In genomic region chr2:68779595-68779994, GRCh38 we compare ENCODE assay signal across 21 cellular contexts. TPM values are rescaled to one million over a fixed set of nuclear protein-coding genes. Genes with fewer than 3 reads are reported as not detected.
DNase-seq lines count a peak whose midpoint lies in the region; ATAC-seq and TF ChIP-seq lines count a peak whose summit lies in the region.
"Had no signal": no experiment of that assay in that cellular context is flagged by ENCODE, and none has a peak within 500 bp of the region (broad histone marks: within the 10 kb centered on the region; RNA-seq: fewer than 3 reads in every experiment).

No MANE protein-coding gene starts in this region.

- peak; percentile 21 for ATAC-seq in CD8-positive, alpha-beta T cell
- ATAC-seq in naive B cell (ENCODE audit: low read depth in 2 of 2) (no peak), body of pancreas (no peak)
- ATAC-seq: pancreas, sciatic nerve had no signal

- H3K4me3 Mint-ChIP-seq in CD14-positive monocyte (no peak overlapping the region), naive B cell (peak overlapping the region; percentile 56 to 86 (median 70))
- peak overlapping the region; percentile 64 for H3K4me3 Mint-ChIP-seq in CD8-positive, alpha-beta T cell
- H3K4me3 Mint-ChIP-seq in activated T-helper 1 cell treated with anti-CD3 and anti-CD28 coated beads, Interleukin-12 subunit alpha, Interleukin-12 subunit beta, Interleukin-2, Interleukin-4 antibody, amounts not matched to agents 30 ng/mL and 10 ng/mL and 1 ng/mL, durations not matched to agents 14 hours and 24 hours and 36 hours, result no peak overlapping the region

- CTCF ChIA-PET in CD8-positive, alpha-beta T cell (lab: Charles Lee), result interaction anchor here (0.8 to 2.5 kb wide), 8 partner anchors 8 to 70 kb away, joined by 3 to 25 read pairs (median 6); no protein-coding TSS in a partner anchor

- no peaks in the 10 kb centered on the region for H3K9me3 ChIP-seq in CD8-positive, alpha-beta T cell (ENCODE audit: low read length)
- no peaks in the 10 kb centered on the region for H3K9me3 ChIP-seq in body of pancreas
- H3K9me3 ChIP-seq: colonic mucosa, pancreas, SK-N-SH had no signal

- H3K27me3 ChIP-seq in CD8-positive, alpha-beta T cell (ENCODE audit: insufficient read depth, low read length), result no peaks in the 10 kb centered on the region
- H3K27me3 ChIP-seq in body of pancreas, result no peaks in the 10 kb centered on the region
- H3K27me3 ChIP-seq: colonic mucosa, pancreas had no signal

- H3K27ac Mint-ChIP-seq in CD14-positive monocyte (peak overlapping the region; percentile 15 to 89 (median 78)), naive B cell (peak overlapping the region; percentile 55 to 97 (median 94))
- peak overlapping the region; percentile 83 for H3K27ac Mint-ChIP-seq in CD8-positive, alpha-beta T cell
- peak overlapping the region; percentile 49 for H3K27ac Mint-ChIP-seq in activated T-helper 1 cell treated with anti-CD3 and anti-CD28 coated beads, Interleukin-12 subunit alpha, Interleukin-12 subunit beta, Interleukin-2, Interleukin-4 antibody, amounts not matched to agents 30 ng/mL and 10 ng/mL and 1 ng/mL, durations not matched to agents 14 hours and 24 hours and 36 hours

- H3K36me3 ChIP-seq in CD8-positive, alpha-beta T cell (ENCODE audit: insufficient read depth, low read length), result peaks cover 23% of the 10 kb centered on the region
- H3K36me3 ChIP-seq in body of pancreas (replicated peaks in 1 of 2; ENCODE audit: insufficient read depth in 1 of 2, low read depth in 2 of 2), result no peaks in the 10 kb centered on the region
- H3K36me3 ChIP-seq: colonic mucosa, pancreas had no signal

- H3K4me3 ChIP-seq in CD8-positive, alpha-beta T cell (ENCODE audit: low read depth, low read length), result no peak overlapping the region
- H3K4me3 ChIP-seq in body of pancreas, result no peak overlapping the region
- H3K4me3 ChIP-seq: colonic mucosa, GM23248, pancreas had no signal

- DNase-seq in CD14-positive monocyte (ENCODE audit: low spot score), result no peak
- no peak for DNase-seq in CD8-positive, alpha-beta T cell
- no peak for DNase-seq in activated T-helper 1 cell treated with anti-CD3 and anti-CD28 coated beads, Interleukin-12 subunit alpha, Interleukin-12 subunit beta, Interleukin-2, Interleukin-4 antibody, amounts not matched to agents 30 ng/mL and 10 ng/mL and 1 ng/mL, durations not matched to agents 14 hours and 24 hours and 36 hours (ENCODE audit: low spot score)
- DNase-seq in naive B cell, result no peak
- no peak for DNase-seq in central memory CD4-positive, alpha-beta T cell
- no peak for DNase-seq in kidney tubule cell (ENCODE audit: low spot score)
- DNase-seq in body of pancreas, result no peak
- DNase-seq: activated CD4-positive, alpha-beta T cell treated with anti-CD3 and anti-CD28 coated beads, Interleukin-2, amount 50 U/mL, for 4 hours; activated effector memory CD4-positive, alpha-beta T cell treated with anti-CD3 and anti-CD28 coated beads, Interleukin-2, amount 50 U/mL, for 16 hours; Calu3; colonic mucosa; GM23248; head of caudate nucleus; KBM-7; MV-4-11; NCI-H2029; pancreas; SK-N-SH; stimulated activated naive CD4-positive, alpha-beta T cell treated with Interleukin-2 at 50 U/mL for 16 hours; trophoblast cell had no signal

- H3K27me3 Mint-ChIP-seq in CD14-positive monocyte (ENCODE audit: low read depth in 3 of 3) (peaks cover 0 to 3% (median 0%) of the 10 kb centered on the region in 3 donors), naive B cell (no peaks in the 10 kb centered on the region)
- no peaks in the 10 kb centered on the region for H3K27me3 Mint-ChIP-seq in CD8-positive, alpha-beta T cell (ENCODE audit: low read depth)
- no peaks in the 10 kb centered on the region for H3K27me3 Mint-ChIP-seq in activated T-helper 1 cell treated with anti-CD3 and anti-CD28 coated beads, Interleukin-12 subunit alpha, Interleukin-12 subunit beta, Interleukin-2, Interleukin-4 antibody, amounts not matched to agents 30 ng/mL and 10 ng/mL and 1 ng/mL, durations not matched to agents 14 hours and 24 hours and 36 hours (ENCODE audit: insufficient read depth)

- H3K4me1 ChIP-seq in CD8-positive, alpha-beta T cell (ENCODE audit: insufficient read depth, low read length), result peaks cover 70% of the 10 kb centered on the region
- H3K4me1 ChIP-seq in body of pancreas, result no peaks in the 10 kb centered on the region
- H3K4me1 ChIP-seq: colonic mucosa, pancreas had no signal

- TF ChIP-seq POLR2A in body of pancreas (IDR thresholded peaks at IDR 0.05), result no peak

- H3K4me1 Mint-ChIP-seq in CD14-positive monocyte (peaks cover 49% of the 10 kb centered on the region), naive B cell (peaks cover 61 to 65% (median 62%) of the 10 kb centered on the region in 3 donors)
- peaks cover 70% of the 10 kb centered on the region for H3K4me1 Mint-ChIP-seq in CD8-positive, alpha-beta T cell (ENCODE audit: low read depth)
- H3K4me1 Mint-ChIP-seq in activated T-helper 1 cell treated with anti-CD3 and anti-CD28 coated beads, Interleukin-12 subunit alpha, Interleukin-12 subunit beta, Interleukin-2, Interleukin-4 antibody, amounts not matched to agents 30 ng/mL and 10 ng/mL and 1 ng/mL, durations not matched to agents 14 hours and 24 hours and 36 hours (ENCODE audit: low read depth), result peaks cover 63% of the 10 kb centered on the region

- intact Hi-C loops in CD14-positive monocyte (cut with micrococcal nuclease) (no loop called here), body of pancreas (cut with DNase I) (no loop called here)
- intact Hi-C loops in CD8-positive, alpha-beta T cell (cut with DNase I, micrococcal nuclease), result loop anchor here in 1 of 2 experiments (1.0 kb wide), 1 partner anchor 8 kb away; no protein-coding TSS in a partner anchor
- intact Hi-C loops in activated T-helper 1 cell treated with anti-CD3 and anti-CD28 coated beads, Interleukin-12 subunit alpha, Interleukin-12 subunit beta, Interleukin-2, Interleukin-4 antibody, amounts not matched to agents 30 ng/mL and 10 ng/mL and 1 ng/mL, durations not matched to agents 14 hours and 24 hours and 36 hours (cut with micrococcal nuclease), result no loop called here

- POLR2A ChIA-PET in CD8-positive, alpha-beta T cell (lab: Charles Lee), result interaction anchor here (0.6 to 2.0 kb wide), 10 partner anchors 9 to 321 kb away, joined by 3 to 11 read pairs (median 4); no protein-coding TSS in a partner anchor

- H3K27ac ChIP-seq in CD8-positive, alpha-beta T cell (ENCODE audit: low read depth, low read length), result peak overlapping the region; percentile 8
- H3K27ac ChIP-seq in body of pancreas, result no peak overlapping the region
- H3K27ac ChIP-seq: colonic mucosa, GM23248, pancreas had no signal

- H3K9me3 Mint-ChIP-seq in CD14-positive monocyte, result peaks cover 0 to 1% (median 0%) of the 10 kb centered on the region in 7 donors
- no peaks in the 10 kb centered on the region for H3K9me3 Mint-ChIP-seq in CD8-positive, alpha-beta T cell
- no peaks in the 10 kb centered on the region for H3K9me3 Mint-ChIP-seq in activated T-helper 1 cell treated with anti-CD3 and anti-CD28 coated beads, Interleukin-12 subunit alpha, Interleukin-12 subunit beta, Interleukin-2, Interleukin-4 antibody, amounts not matched to agents 30 ng/mL and 10 ng/mL and 1 ng/mL, durations not matched to agents 14 hours and 24 hours and 36 hours
- H3K9me3 Mint-ChIP-seq in naive B cell, result no peaks in the 10 kb centered on the region

- H3K36me3 Mint-ChIP-seq in CD14-positive monocyte, result peaks cover 69 to 80% of the 10 kb centered on the region in 2 donors
- peaks cover 69% of the 10 kb centered on the region for H3K36me3 Mint-ChIP-seq in CD8-positive, alpha-beta T cell
- H3K36me3 Mint-ChIP-seq in activated T-helper 1 cell treated with anti-CD3 and anti-CD28 coated beads, Interleukin-12 subunit alpha, Interleukin-12 subunit beta, Interleukin-2, Interleukin-4 antibody, amounts not matched to agents 30 ng/mL and 10 ng/mL and 1 ng/mL, durations not matched to agents 14 hours and 24 hours and 36 hours (ENCODE audit: low read depth), result peaks cover 56% of the 10 kb centered on the region
- H3K36me3 Mint-ChIP-seq in naive B cell, result peaks cover 32 to 46% of the 10 kb centered on the region in 2 donors

- no peak for TF ChIP-seq CTCF in CD14-positive monocyte (IDR thresholded peaks at IDR 0.05)
- TF ChIP-seq CTCF in CD8-positive, alpha-beta T cell (IDR thresholded peaks at IDR 0.05), result no peak
- no peak for TF ChIP-seq CTCF in body of pancreas (IDR thresholded peaks at IDR 0.05)

RNA-seq across cellular contexts. Expression of gene ARHGAP25, which starts 45.0 kb away (rescaled TPM):
- 10 to 100 TPM; 20.8 to 36.3 TPM for polyA plus RNA-seq in CD14-positive monocyte
- total RNA-seq in CD8-positive, alpha-beta T cell, result 10 to 100 TPM; 35.8 to 36.7 TPM
- 71.6 and 74.2 TPM in 2 replicates for total RNA-seq in activated T-helper 1 cell treated with anti-CD3 and anti-CD28 coated beads, Interleukin-12 subunit alpha, Interleukin-12 subunit beta, Interleukin-2, Interleukin-4 antibody, amounts not matched to agents 30 ng/mL and 10 ng/mL and 1 ng/mL, durations not matched to agents 14 hours and 24 hours and 36 hours
- polyA plus RNA-seq in naive B cell (ENCODE audit: low read depth in 6 of 6), result 100 to 1,000 TPM in 4 of 6 donors, 10 to 100 TPM in 2; 45.1 to 164 (median 107) TPM
- total RNA-seq in body of pancreas, result 1 to 10 TPM; 4.2 to 6.6 TPM
- total RNA-seq: Calu3, GM23248 had no signal
- polyA plus RNA-seq: GM23248, SK-N-SH had no signal

Comparison
In these comparisons a context has a peak if more than half of its experiments do, and no peak if none do; other contexts are left out.
1. H3K4me3 Mint-ChIP-seq: peak in CD8-positive, alpha-beta T cell (single experiment) and naive B cell (8 of 8); none in CD14-positive monocyte (0 of 2) and activated T-helper 1 cell treated with anti-CD3 and anti-CD28 coated beads, Interleukin-12 subunit alpha, Interleukin-12 subunit beta, Interleukin-2, Interleukin-4 antibody, amounts not matched to agents 30 ng/mL and 10 ng/mL and 1 ng/mL, durations not matched to agents 14 hours and 24 hours and 36 hours (single experiment).
2. Peak in every context shown above with its lines, with median percentiles within 50 percentile points of each other: H3K27ac Mint-ChIP-seq.